In the genomic region with DNA sequence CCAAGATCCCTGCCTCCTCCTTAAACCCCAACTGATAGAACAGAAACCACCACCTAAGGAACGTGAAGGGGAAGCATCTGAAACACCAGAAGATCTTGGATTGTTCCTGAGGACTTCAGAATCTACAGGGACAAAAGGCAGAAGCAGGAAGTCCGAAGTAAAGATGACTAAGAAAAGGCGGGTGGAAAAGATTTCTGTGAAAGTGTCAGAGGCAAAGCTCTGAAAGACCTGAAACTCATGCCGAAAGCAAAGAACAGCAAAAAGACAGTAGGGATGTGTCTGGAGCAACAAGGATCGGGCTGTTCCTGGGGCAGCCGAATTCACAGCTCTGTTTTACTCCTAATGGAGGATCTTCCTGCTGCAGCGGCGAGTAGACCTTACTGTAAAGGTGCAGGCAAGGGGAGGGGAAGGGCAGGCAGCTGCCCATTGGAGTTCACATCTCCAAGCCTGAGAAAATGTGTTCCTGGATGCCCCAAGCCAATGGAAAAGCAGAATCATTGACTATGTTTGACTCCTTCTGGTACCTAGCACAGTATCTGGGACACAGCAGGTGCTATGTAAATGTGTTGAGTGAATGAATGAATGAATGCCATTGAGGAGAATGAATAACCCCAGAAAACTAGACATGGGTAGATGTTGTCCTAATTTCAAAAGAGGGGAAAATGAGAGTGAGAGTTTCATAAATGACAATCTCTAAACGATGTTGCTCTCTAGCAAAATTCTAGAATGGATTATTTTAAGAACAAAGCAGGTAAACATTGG, we compare ENCODE assay signal across 8 cellular contexts. TPM values are rescaled to one million over a fixed set of nuclear protein-coding genes. Genes with fewer than 3 reads are reported as not detected.
DNase-seq lines count a peak whose midpoint lies in the region; ATAC-seq and TF ChIP-seq lines count a peak whose summit lies in the region.

No MANE protein-coding gene starts in this region.

- H3K9me3 Mint-ChIP-seq in activated CD8-positive, alpha-beta T cell treated with anti-CD3 and anti-CD28 coated beads for 36 hours = no peaks in the 10 kb centered on the region

- DNase-seq in DMS 273 (lab: John Stamatoyannopoulos, UW; ENCODE audit: unreplicated experiment) (peak; percentile 81), DMS 273 treated with DMSO at 0.1 percent for 48 hours (lab: John Stamatoyannopoulos, UW) (no peak), HL-60 (ENCODE audit: low read depth in 1 of 2, low spot score in 1 of 2) (no peak), left ventricle myocardium superior (no peak), erythroblast (lab: John Stamatoyannopoulos, UW) (no peak)
- no peak for DNase-seq in activated CD8-positive, alpha-beta T cell treated with anti-CD3 and anti-CD28 coated beads for 36 hours

- no peaks in the 10 kb centered on the region for H3K27me3 ChIP-seq in HL-60 (ENCODE audit: insufficient read depth, poor library complexity, severe bottlenecking)
- no peaks in the 10 kb centered on the region for H3K27me3 ChIP-seq in rectal smooth muscle tissue (ENCODE audit: control insufficient read depth, insufficient read depth, low read length)

- H3K4me1 Mint-ChIP-seq in activated CD8-positive, alpha-beta T cell treated with anti-CD3 and anti-CD28 coated beads for 36 hours (ENCODE audit: low read depth) = peaks cover 44% of the 10 kb centered on the region

- POLR2A ChIA-PET in activated CD8-positive, alpha-beta T cell treated with anti-CD3 and anti-CD28 coated beads for 36 hours (lab: Charles Lee) = interaction anchor here (0.9 to 2.2 kb wide), 7 partner anchors 12 to 77 kb away, joined by 3 to 11 read pairs (median 6); no protein-coding TSS in a partner anchor

- H3K4me3 ChIP-seq in HL-60 (replicated peaks; ENCODE audit: insufficient read depth, low read length) = peak overlapping the region; percentile 90
- peak overlapping the region; percentile 92 for H3K4me3 ChIP-seq in rectal smooth muscle tissue (ENCODE audit: low read length)

- peaks cover 4% of the 10 kb centered on the region for H3K27me3 Mint-ChIP-seq in activated CD8-positive, alpha-beta T cell treated with anti-CD3 and anti-CD28 coated beads for 36 hours

- TF ChIP-seq CTCF in HL-60 (IDR thresholded peaks at IDR 0.05; ENCODE audit: insufficient read depth, low read length) = no peak
- TF ChIP-seq CTCF in activated CD8-positive, alpha-beta T cell treated with anti-CD3 and anti-CD28 coated beads for 36 hours (IDR thresholded peaks at IDR 0.05) = no peak

- intact Hi-C loops in activated CD8-positive, alpha-beta T cell treated with anti-CD3 and anti-CD28 coated beads for 36 hours (cut with micrococcal nuclease) = loop anchor here (1.0 kb wide), 1 partner anchor 103 kb away; no protein-coding TSS in a partner anchor
- intact Hi-C loops in left ventricle myocardium superior (cut with micrococcal nuclease) = no loop called here

- H3K9ac ChIP-seq in rectal smooth muscle tissue (ENCODE audit: low read length) = peak overlapping the region; percentile 59

- no peaks in the 10 kb centered on the region for H3K36me3 ChIP-seq in rectal smooth muscle tissue (ENCODE audit: control insufficient read depth, insufficient read depth, low read length)

- peak overlapping the region; percentile 90 for H3K4me3 Mint-ChIP-seq in activated CD8-positive, alpha-beta T cell treated with anti-CD3 and anti-CD28 coated beads for 36 hours

- H3K36me3 Mint-ChIP-seq in activated CD8-positive, alpha-beta T cell treated with anti-CD3 and anti-CD28 coated beads for 36 hours (ENCODE audit: low read depth) = no peaks in the 10 kb centered on the region

- peaks cover 7% of the 10 kb centered on the region for H3K4me1 ChIP-seq in rectal smooth muscle tissue (ENCODE audit: control insufficient read depth, insufficient read depth, low read length)

- CTCF ChIA-PET in activated CD8-positive, alpha-beta T cell treated with anti-CD3 and anti-CD28 coated beads for 36 hours (lab: Charles Lee) = interaction anchor here (0.8 to 2.5 kb wide), 5 partner anchors 18 to 87 kb away, joined by 3 to 18 read pairs (median 3); no protein-coding TSS in a partner anchor

- H3K27ac ChIP-seq in HL-60 (replicated peaks) (peak overlapping the region; percentile 84), rectal smooth muscle tissue (ENCODE audit: low read depth, low read length) (peak overlapping the region; percentile 70)

- no peak for TF ChIP-seq POLR2A in erythroblast (IDR thresholded peaks at IDR 0.05; ENCODE audit: low read length)

- peak overlapping the region; percentile 95 for H3K27ac Mint-ChIP-seq in activated CD8-positive, alpha-beta T cell treated with anti-CD3 and anti-CD28 coated beads for 36 hours

- no peak for ATAC-seq in activated CD8-positive, alpha-beta T cell treated with anti-CD3 and anti-CD28 coated beads for 36 hours
- peak; percentile 9 for ATAC-seq in left ventricle myocardium superior
- no peak for ATAC-seq in GM18511 (IDR thresholded peaks at IDR 0.05; ENCODE audit: unreplicated experiment)

RNA-seq across cellular contexts. Expression of a gene that starts 40.4 kb away (rescaled TPM):
- 10 to 100 TPM; 72.6 to 75.7 TPM for total RNA-seq in activated CD8-positive, alpha-beta T cell treated with anti-CD3 and anti-CD28 coated beads for 36 hours
- total RNA-seq in left ventricle myocardium superior = 35.1 TPM
